In genomic region chr3:127053450-127053849, GRCh38 we compare ENCODE assay signal across 1 cellular context.
TF ChIP-seq lines count a peak whose summit lies in the region.

No MANE protein-coding gene starts in this region.

TF ChIP-seq in HepG2, 621 proteins besides CTCF, POLR2A, EP300 and RAD21 (continued from another document):
- no peak for TF ChIP-seq CREM (IDR thresholded peaks at IDR 0.05)
- TF ChIP-seq CREM (CRISPR knock-in tag; IDR thresholded peaks at IDR 0.05) = no peak
- no peak for TF ChIP-seq NFAT5 (CRISPR knock-in tag; IDR thresholded peaks at IDR 0.05)
- no peak for TF ChIP-seq FOXA1 (IDR thresholded peaks at IDR 0.05)
- no peak for TF ChIP-seq FOXA1 (CRISPR knock-in tag; IDR thresholded peaks at IDR 0.05)
- TF ChIP-seq CENPT (CRISPR knock-in tag; IDR thresholded peaks at IDR 0.05; ENCODE audit: low read depth) = no peak
- TF ChIP-seq PAF1 (CRISPR knock-in tag; IDR thresholded peaks at IDR 0.05) = no peak
- no peak for TF ChIP-seq ZNF24 (IDR thresholded peaks at IDR 0.05)
- TF ChIP-seq, protein P1, sequence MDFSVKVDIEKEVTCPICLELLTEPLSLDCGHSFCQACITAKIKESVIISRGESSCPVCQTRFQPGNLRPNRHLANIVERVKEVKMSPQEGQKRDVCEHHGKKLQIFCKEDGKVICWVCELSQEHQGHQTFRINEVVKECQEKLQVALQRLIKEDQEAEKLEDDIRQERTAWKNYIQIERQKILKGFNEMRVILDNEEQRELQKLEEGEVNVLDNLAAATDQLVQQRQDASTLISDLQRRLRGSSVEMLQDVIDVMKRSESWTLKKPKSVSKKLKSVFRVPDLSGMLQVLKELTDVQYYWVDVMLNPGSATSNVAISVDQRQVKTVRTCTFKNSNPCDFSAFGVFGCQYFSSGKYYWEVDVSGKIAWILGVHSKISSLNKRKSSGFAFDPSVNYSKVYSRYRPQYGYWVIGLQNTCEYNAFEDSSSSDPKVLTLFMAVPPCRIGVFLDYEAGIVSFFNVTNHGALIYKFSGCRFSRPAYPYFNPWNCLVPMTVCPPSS (IDR thresholded peaks at IDR 0.05) = no peak
- no peak for TF ChIP-seq KDM3A (CRISPR knock-in tag; IDR thresholded peaks at IDR 0.05; ENCODE audit: low read depth)
- TF ChIP-seq IRF2 (CRISPR knock-in tag; IDR thresholded peaks at IDR 0.05) = no peak
- no peak for TF ChIP-seq SMYD3 (CRISPR knock-in tag; IDR thresholded peaks at IDR 0.05)
